Comparison of ENCODE assay signal across 1 cellular context in the genomic region with DNA sequence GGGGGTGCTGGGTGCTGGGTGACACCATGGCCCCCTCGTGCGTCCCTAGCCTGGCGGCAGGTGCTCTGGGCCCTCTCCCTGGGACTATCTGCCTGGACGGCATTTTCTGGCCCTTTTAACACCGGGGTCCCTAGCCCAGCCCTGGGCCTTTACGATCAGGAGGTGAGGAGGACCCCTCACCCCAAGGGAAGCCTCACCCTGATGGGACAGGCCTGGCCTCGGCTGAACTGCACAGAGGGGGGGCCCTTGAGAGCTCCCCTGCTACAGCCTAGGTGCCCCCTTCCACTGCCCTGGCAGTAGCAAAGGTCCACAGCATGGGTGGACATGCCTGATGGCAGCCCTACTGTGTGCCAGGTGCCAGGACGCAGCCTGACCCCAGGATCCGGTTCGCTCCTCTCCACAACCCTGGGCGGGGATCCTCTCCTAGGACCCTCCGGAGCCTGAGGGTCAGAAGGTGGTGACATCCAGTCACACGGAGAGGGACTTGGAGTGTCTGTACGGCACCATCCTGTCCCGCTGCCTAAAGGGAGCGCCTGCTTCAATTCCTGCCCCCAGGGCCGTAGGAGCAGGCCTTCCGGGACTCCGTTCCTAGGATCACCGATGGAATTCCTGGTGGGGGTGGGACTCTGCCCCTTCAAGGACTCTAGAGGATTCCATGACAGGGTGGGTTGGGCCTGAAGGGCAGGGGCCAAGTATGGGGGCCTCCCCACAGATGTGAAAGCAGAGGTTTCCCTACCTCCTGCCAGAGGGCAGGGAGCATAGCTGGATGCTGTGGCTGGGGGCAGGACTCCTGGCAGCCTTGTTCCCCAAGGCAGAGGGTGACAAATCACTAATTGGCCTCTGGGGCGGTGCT.
TF ChIP-seq lines count a peak whose summit lies in the region.

No MANE protein-coding gene starts in this region.

TF ChIP-seq in K562, 482 proteins besides CTCF, POLR2A, EP300 and RAD21:
- TF ChIP-seq HNRNPL (IDR thresholded peaks at IDR 0.05; ENCODE audit: low read depth, low read length), result no peak
- TF ChIP-seq ZNF584 (CRISPR knock-in tag; IDR thresholded peaks at IDR 0.05; ENCODE audit: low read depth), result no peak
- TF ChIP-seq CHCHD3 (CRISPR knock-in tag; IDR thresholded peaks at IDR 0.05), result no peak
- TF ChIP-seq DIDO1 (tag; IDR thresholded peaks at IDR 0.05; ENCODE audit: low read depth), result no peak
- no peak for TF ChIP-seq TEAD2 (tag; IDR thresholded peaks at IDR 0.05)
- TF ChIP-seq ZKSCAN1 (IDR thresholded peaks at IDR 0.05; ENCODE audit: low read depth, low read length), result peak; percentile 91
- no peak for TF ChIP-seq CBFA2T3 (IDR thresholded peaks at IDR 0.05)
- no peak for TF ChIP-seq ARID2 (IDR thresholded peaks at IDR 0.05)
TF ChIP-seq in K562: peak in this region for 1.
